ENCODE assay signal across 8 cellular contexts in genomic region chr4:6641164-6641970, GRCh38. TPM values are rescaled to one million over a fixed set of nuclear protein-coding genes. Genes with fewer than 3 reads are reported as not detected.
A peak's percentile ranks its signal among the peaks of the same experiment; 100 is the strongest.
DNase-seq lines count a peak whose midpoint lies in the region; ATAC-seq and TF ChIP-seq lines count a peak whose summit lies in the region.

No MANE protein-coding gene starts in this region.

- peak overlapping the region; percentile 45 to 89 for H3K4ac ChIP-seq in mesenchymal stem cell (ENCODE audit: low read depth in 1 of 2, low read length in 2 of 2)

- H3K23ac ChIP-seq in mesenchymal stem cell (ENCODE audit: low read length in 2 of 2), result peak overlapping the region in 1 of 2 experiments; percentile 97

- peaks cover 30% of the 10 kb centered on the region for H3K36me3 Mint-ChIP-seq in activated CD4-positive, alpha-beta T cell treated with anti-CD3 and anti-CD28 coated beads for 36 hours (ENCODE audit: low read depth)

- CTCF ChIA-PET in activated CD4-positive, alpha-beta T cell treated with anti-CD3 and anti-CD28 coated beads for 36 hours (lab: Charles Lee), result interaction anchor here (0.6 to 2.5 kb wide), 10 partner anchors 12 to 427 kb away, joined by 3 to 7 read pairs (median 6); partner anchors contain the start of genes GRPEL1 and MRFAP1L1

- peak; percentile 37 for ATAC-seq in GM19438 (IDR thresholded peaks at IDR 0.05; ENCODE audit: low read depth, unreplicated experiment)
- peak; percentile 23 for ATAC-seq in HG03521 (IDR thresholded peaks at IDR 0.05; ENCODE audit: unreplicated experiment)
- peak; percentile 63 for ATAC-seq in activated CD4-positive, alpha-beta T cell treated with anti-CD3 and anti-CD28 coated beads for 36 hours

- no peak overlapping the region for H2AK5ac ChIP-seq in mesenchymal stem cell (ENCODE audit: low read length, severe bottlenecking)

- peak overlapping the region; percentile 89 for H3K4me3 ChIP-seq in BE2C (ENCODE audit: low read depth, low read length)
- H3K4me3 ChIP-seq in mesenchymal stem cell (ENCODE audit: insufficient read depth in 1 of 2, low read depth in 1 of 2, low read length in 2 of 2), result peak overlapping the region; percentile 83 to 95

- no peak for TF ChIP-seq CTCF in BE2C (IDR thresholded peaks at IDR 0.05; ENCODE audit: low read depth, low read length)
- no peak for TF ChIP-seq CTCF in GM13976 (IDR thresholded peaks at IDR 0.05; ENCODE audit: borderline replicate concordance, control extremely low read depth, extremely low read depth, insufficient read depth, missing control alignments)

- H3K27me3 Mint-ChIP-seq in activated CD4-positive, alpha-beta T cell treated with anti-CD3 and anti-CD28 coated beads for 36 hours, result no peaks in the 10 kb centered on the region

- peaks cover 27% of the 10 kb centered on the region for H3K4me1 Mint-ChIP-seq in activated CD4-positive, alpha-beta T cell treated with anti-CD3 and anti-CD28 coated beads for 36 hours

- DNase-seq in BE2C, result peak; percentile 39
- DNase-seq in activated CD4-positive, alpha-beta T cell treated with anti-CD3 and anti-CD28 coated beads for 36 hours, result peak; percentile 68
- DNase-seq in effector CD4-positive, alpha-beta T cell, result peak; percentile 39
- DNase-seq in mesenchymal stem cell, result peak; percentile 64
- peak; percentile 33 to 68 (median 50) for DNase-seq in stimulated activated naive CD4-positive, alpha-beta T cell (lab: John Stamatoyannopoulos, UW)
- DNase-seq in GM13976 (ENCODE audit: low spot score), result no peak

- no peaks in the 10 kb centered on the region for H3K9me3 Mint-ChIP-seq in activated CD4-positive, alpha-beta T cell treated with anti-CD3 and anti-CD28 coated beads for 36 hours (ENCODE audit: low read depth)

- H3K27me3 ChIP-seq in BE2C (no peaks in the 10 kb centered on the region), mesenchymal stem cell (ENCODE audit: control insufficient read depth in 1 of 2, insufficient read depth in 1 of 2, low read length in 2 of 2) (no peaks in the 10 kb centered on the region)

- WGBS in mesenchymal stem cell, result 3% methylated on average over 50 of the region's 50 CpGs

- H3K9me3 ChIP-seq in BE2C (no peaks in the 10 kb centered on the region), mesenchymal stem cell (ENCODE audit: control insufficient read depth, low read length) (no peaks in the 10 kb centered on the region)

- H3K4me1 ChIP-seq in BE2C, result no peaks in the 10 kb centered on the region
- H3K4me1 ChIP-seq in mesenchymal stem cell (ENCODE audit: control insufficient read depth, insufficient read depth, low read depth, low read length), result peaks cover 8% of the 10 kb centered on the region

- peak overlapping the region; percentile 32 for H2AFZ ChIP-seq in mesenchymal stem cell (ENCODE audit: low read depth, low read length)

- H4K91ac ChIP-seq in mesenchymal stem cell (ENCODE audit: low read length), result peak overlapping the region; percentile 63

- peak overlapping the region; percentile 100 for H3K27ac Mint-ChIP-seq in activated CD4-positive, alpha-beta T cell treated with anti-CD3 and anti-CD28 coated beads for 36 hours

- no peak overlapping the region for H2BK12ac ChIP-seq in mesenchymal stem cell (ENCODE audit: low read length in 2 of 2)

- POLR2A ChIA-PET in activated CD4-positive, alpha-beta T cell treated with anti-CD3 and anti-CD28 coated beads for 36 hours (lab: Charles Lee), result interaction anchor here (1.1 to 2.7 kb wide), 4 partner anchors 33 to 75 kb away, joined by 3 to 27 read pairs (median 10); partner anchors contain the start of genes BLOC1S4 and MRFAP1L1

- H3K18ac ChIP-seq in mesenchymal stem cell (ENCODE audit: low read depth in 1 of 2, low read length in 2 of 2), result peak overlapping the region; percentile 56 to 91

- peaks cover 8% of the 10 kb centered on the region for H3K79me1 ChIP-seq in mesenchymal stem cell (replicated peaks; ENCODE audit: low read length, poor library complexity, severe bottlenecking)

- peak overlapping the region in 1 of 2 experiments; percentile 63 for H3K14ac ChIP-seq in mesenchymal stem cell (ENCODE audit: low read length in 2 of 2)

- H2BK15ac ChIP-seq in mesenchymal stem cell (ENCODE audit: low read depth, poor library complexity, severe bottlenecking), result no peak overlapping the region

- H3K9ac ChIP-seq in mesenchymal stem cell (ENCODE audit: low read length), result peak overlapping the region; percentile 99

- peak overlapping the region; percentile 69 for H3K4me2 ChIP-seq in mesenchymal stem cell (ENCODE audit: low read length, poor library complexity, severe bottlenecking)

- H4K8ac ChIP-seq in mesenchymal stem cell (ENCODE audit: low read length), result no peak overlapping the region

- H3K36me3 ChIP-seq in BE2C (peaks cover 17% of the 10 kb centered on the region), mesenchymal stem cell (ENCODE audit: control insufficient read depth in 1 of 2, insufficient read depth in 2 of 2, low read depth in 1 of 2, low read length in 2 of 2) (peaks cover 9 to 19% of the 10 kb centered on the region in 2 experiments)

- in situ Hi-C loops in GM13976 (cut with MboI; ENCODE audit: low sequenced_read_pairs, unreplicated experiment), result no loop called here

- peak overlapping the region; percentile 93 for H3K27ac ChIP-seq in mesenchymal stem cell (ENCODE audit: low read length, poor library complexity, severe bottlenecking)

- no peak overlapping the region for H2BK5ac ChIP-seq in mesenchymal stem cell (ENCODE audit: low read depth, low read length, poor library complexity, severe bottlenecking)

- H3K4me3 Mint-ChIP-seq in activated CD4-positive, alpha-beta T cell treated with anti-CD3 and anti-CD28 coated beads for 36 hours, result peak overlapping the region; percentile 96

- no peak overlapping the region for H2BK120ac ChIP-seq in mesenchymal stem cell (ENCODE audit: low read depth, low read length)

- intact Hi-C loops in activated CD4-positive, alpha-beta T cell treated with anti-CD3 and anti-CD28 coated beads for 36 hours (cut with DNase I, micrococcal nuclease), result loop anchor here in 1 of 2 experiments (2.0 kb wide), 1 partner anchor 345 kb away; no protein-coding TSS in a partner anchor

RNA-seq across cellular contexts. Expression of gene MRFAP1, which starts 0.9 kb away (rescaled TPM):
- 1,288 TPM for polyA plus RNA-seq in BE2C (2012; ENCODE audit: insufficient read depth, insufficient read length, low read depth)
- 100 to 1,000 TPM in 1 of 2 experiments, 10 to 100 TPM in 1; 66.8 to 122 TPM for total RNA-seq in activated CD4-positive, alpha-beta T cell treated with anti-CD3 and anti-CD28 coated beads for 36 hours
- polyA plus RNA-seq in mesenchymal stem cell (2013, experiment 1 of 2), result 265 TPM
- 268 TPM for polyA plus RNA-seq in mesenchymal stem cell (2013, experiment 2 of 2)

RNA-seq across cellular contexts. Expression of gene S100P, which starts 52.3 kb away (rescaled TPM):
- 10.8 TPM for polyA plus RNA-seq in BE2C (2012; ENCODE audit: insufficient read depth, insufficient read length, low read depth)
- total RNA-seq in activated CD4-positive, alpha-beta T cell treated with anti-CD3 and anti-CD28 coated beads for 36 hours, result 1 to 10 TPM; 1.9 to 2.1 TPM
- polyA plus RNA-seq in mesenchymal stem cell (2013, experiment 1 of 2), result not detected
- not detected for polyA plus RNA-seq in mesenchymal stem cell (2013, experiment 2 of 2)
